Comparison of ENCODE assay signal across 1 cellular context in genomic region chr2:71545572-71546274, GRCh38.
TF ChIP-seq lines count a peak whose summit lies in the region.

No MANE protein-coding gene starts in this region.

TF ChIP-seq in HepG2, 621 proteins besides CTCF, POLR2A, EP300 and RAD21 (continued from another document and continues in another):
- TF ChIP-seq NKX3-1 (CRISPR knock-in tag; IDR thresholded peaks at IDR 0.05): no peak
- no peak for TF ChIP-seq HCFC1 (IDR thresholded peaks at IDR 0.05; ENCODE audit: low read depth, low read length)
- TF ChIP-seq ATF4 (CRISPR knock-in tag; IDR thresholded peaks at IDR 0.05): no peak
- no peak for TF ChIP-seq ZNF256 (CRISPR knock-in tag; conservative IDR thresholded peaks at IDR 0.05)
- TF ChIP-seq ZNF205 (CRISPR knock-in tag; IDR thresholded peaks at IDR 0.05): no peak
- TF ChIP-seq ZNF280D (CRISPR knock-in tag; IDR thresholded peaks at IDR 0.05): no peak
- no peak for TF ChIP-seq ZBTB46 (CRISPR knock-in tag; IDR thresholded peaks at IDR 0.05; ENCODE audit: borderline replicate concordance)
- no peak for TF ChIP-seq POGK (CRISPR knock-in tag; conservative IDR thresholded peaks at IDR 0.05)
- no peak for TF ChIP-seq AKNA (CRISPR knock-in tag; IDR thresholded peaks at IDR 0.05; ENCODE audit: borderline replicate concordance)
- TF ChIP-seq NFKBIZ (CRISPR knock-in tag; IDR thresholded peaks at IDR 0.05): no peak
- TF ChIP-seq NPAS2 (CRISPR knock-in tag; IDR thresholded peaks at IDR 0.05; ENCODE audit: borderline replicate concordance): no peak
- TF ChIP-seq LCORL (IDR thresholded peaks at IDR 0.05): no peak
- 0 out of 2 replicates have a peak, but pooled peaks have one; percentile 29 for TF ChIP-seq LCORL (CRISPR knock-in tag; IDR thresholded peaks at IDR 0.05)
- peak; percentile 86 for TF ChIP-seq ETV5 (CRISPR knock-in tag; IDR thresholded peaks at IDR 0.05; ENCODE audit: borderline replicate concordance)
- peak; percentile 53; the same call in 1 of the 2 replicates for TF ChIP-seq ZNF691 (CRISPR knock-in tag; IDR thresholded peaks at IDR 0.05; ENCODE audit: borderline replicate concordance, low read depth)
- TF ChIP-seq ZBTB43 (CRISPR knock-in tag; conservative IDR thresholded peaks at IDR 0.05): 0 out of 2 replicates have a peak, but pooled peaks have one; percentile 27
- TF ChIP-seq ZNF749 (CRISPR knock-in tag; IDR thresholded peaks at IDR 0.05; ENCODE audit: borderline replicate concordance): no peak
- TF ChIP-seq HNF1B (CRISPR knock-in tag; IDR thresholded peaks at IDR 0.05): peak; percentile 53; the same call in 1 of the 2 replicates
- peak; percentile 50 for TF ChIP-seq ZMYM4 (CRISPR knock-in tag; IDR thresholded peaks at IDR 0.05)
- no peak for TF ChIP-seq ZBTB10 (CRISPR knock-in tag; IDR thresholded peaks at IDR 0.05; ENCODE audit: borderline replicate concordance)
- TF ChIP-seq U2AF1 (optimal IDR thresholded peaks at IDR 0.05; ENCODE audit: low read depth, low read length): peak; percentile 31
- no peak for TF ChIP-seq SNRNP70 (IDR thresholded peaks at IDR 0.05; ENCODE audit: low read depth, low read length)
- peak; percentile 26; the same call in 1 of the 2 replicates for TF ChIP-seq IKZF5 (CRISPR knock-in tag; IDR thresholded peaks at IDR 0.05)
- TF ChIP-seq MIER3 (CRISPR knock-in tag; IDR thresholded peaks at IDR 0.05; ENCODE audit: borderline replicate concordance): no peak
- no peak for TF ChIP-seq RBFOX2 (IDR thresholded peaks at IDR 0.05; ENCODE audit: low read depth, low read length)
- TF ChIP-seq ZSCAN12 (CRISPR knock-in tag; IDR thresholded peaks at IDR 0.05): no peak
- peak; percentile 95 for TF ChIP-seq STAG1 (CRISPR knock-in tag; IDR thresholded peaks at IDR 0.05)
- no peak for TF ChIP-seq JDP2 (CRISPR knock-in tag; IDR thresholded peaks at IDR 0.05; ENCODE audit: borderline replicate concordance)
- TF ChIP-seq ZBTB7B (CRISPR knock-in tag; IDR thresholded peaks at IDR 0.05): peak; percentile 70; the same call in 1 of the 2 replicates
- no peak for TF ChIP-seq TFDP1 (CRISPR knock-in tag; IDR thresholded peaks at IDR 0.05; ENCODE audit: borderline replicate concordance)
- TF ChIP-seq ZKSCAN8 (CRISPR knock-in tag; IDR thresholded peaks at IDR 0.05; ENCODE audit: borderline replicate concordance): no peak
- TF ChIP-seq ZNF576 (CRISPR knock-in tag; IDR thresholded peaks at IDR 0.05): no peak
- no peak for TF ChIP-seq TAF1 (CRISPR knock-in tag; IDR thresholded peaks at IDR 0.05)
- 0 out of 2 replicates have a peak, but pooled peaks have one; percentile 49 for TF ChIP-seq ZNF431 (CRISPR knock-in tag; IDR thresholded peaks at IDR 0.05; ENCODE audit: borderline replicate concordance, low read depth)
- TF ChIP-seq ZNF83 (CRISPR knock-in tag; IDR thresholded peaks at IDR 0.05; ENCODE audit: borderline replicate concordance): no peak
